23 cellular contexts compared by ENCODE assay signal in the genomic region with DNA sequence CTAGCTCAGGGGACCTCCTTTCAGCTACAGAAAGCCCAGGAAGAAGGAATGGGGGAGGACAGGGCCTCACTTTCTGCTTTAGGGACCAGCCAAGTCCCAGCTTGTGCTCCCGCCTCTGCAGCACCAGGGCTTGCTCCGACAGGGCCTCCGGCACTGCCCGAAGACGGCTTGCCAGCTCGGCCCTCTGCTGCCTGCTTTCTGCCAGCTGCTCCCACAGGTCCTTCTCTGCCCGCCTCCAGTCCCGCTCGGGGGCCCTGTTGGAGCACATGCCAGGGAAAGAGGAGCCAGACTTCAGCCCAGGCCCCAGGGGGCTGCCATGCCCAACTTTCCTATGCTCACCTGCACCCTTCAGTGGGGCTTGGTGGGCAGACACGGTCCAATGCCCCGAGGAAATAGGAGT.
"Had no signal": no experiment of that assay in that cellular context is flagged by ENCODE, and none has a peak within 500 bp of the region (broad histone marks: within the 10 kb centered on the region; RNA-seq: fewer than 3 reads in every experiment).

No MANE protein-coding gene starts in this region.

- DNase-seq: activated CD4-positive, alpha-beta T cell treated with anti-CD3 and anti-CD28 coated beads for 48 hours; activated CD4-positive, alpha-beta T cell treated with anti-CD3 and anti-CD28 coated beads, Interleukin-2, amount 50 U/mL, for 4 hours; activated CD4-positive, CD25-positive, alpha-beta regulatory T cell treated with anti-CD3 and anti-CD28 coated beads, Interleukin-2, amount 50 U/mL, for 72 hours; activated CD8-positive, alpha-beta memory T cell treated with anti-CD3 and anti-CD28 coated beads, Interleukin-2, amount 50 U/mL, for 48 hours; activated CD8-positive, alpha-beta T cell treated with anti-CD3 and anti-CD28 coated beads, Interleukin-2, amount 10 ng/mL, durations not matched to agents 7 days and 5 days; activated naive CD4-positive, alpha-beta T cell treated with anti-CD3 and anti-CD28 coated beads, Interleukin-2, amount 50 U/mL, for 16 hours; activated naive CD8-positive, alpha-beta T cell treated with anti-CD3 and anti-CD28 coated beads, Interleukin-2, amount 10 ng/mL, durations not matched to agents 7 days and 5 days; activated T-cell treated with anti-CD3 and anti-CD28 coated beads, Interleukin-2, amount 50 U/mL, for 1 hour; adrenal gland; anterior cingulate cortex; NCI-H1092; NCI-H1417; NCI-H1694; NCI-H2029; NCI-H2107; NCI-H510A treated with DMSO at 0.1 percent for 48 hours; NCI-H69; NK-92 treated with Interleukin-12 subunit alpha and Interleukin-12 subunit beta, amount 100 ng/mL, for 24 hours; OCI-M1; Right ventricle myocardium superior; RPMI8226; T-helper 9 cell had no signal

- H3K27ac ChIP-seq: adrenal gland, KMS-11 had no signal

- H3K9me3 ChIP-seq: adrenal gland had no signal

- H3K27me3 ChIP-seq: adrenal gland had no signal

- H3K4me3 ChIP-seq: adrenal gland had no signal

- H3K9ac ChIP-seq: KMS-11 had no signal

- H3K4me2 ChIP-seq: KMS-11 had no signal

- H3K36me3 ChIP-seq: adrenal gland had no signal
